ENCODE assay signal across 29 cellular contexts in genomic region chr11:121863126-121863525, GRCh38.
"Had no signal": no experiment of that assay in that cellular context is flagged by ENCODE, and none has a peak within 500 bp of the region (broad histone marks: within the 10 kb centered on the region; RNA-seq: fewer than 3 reads in every experiment).

No MANE protein-coding gene starts in this region.

- H3K27me3 ChIP-seq: neutrophil, ovary, right lobe of liver, sigmoid colon, spleen, suprapubic skin, testis, tibial artery, transverse colon, vagina had no signal

- H3K27ac ChIP-seq: neutrophil, ovary, parathyroid adenoma, psoas muscle, right lobe of liver, sigmoid colon, spleen, suprapubic skin, testis, tibial artery, transverse colon, vagina had no signal

- H3K4me1 ChIP-seq: parathyroid adenoma, psoas muscle, right lobe of liver, spleen, suprapubic skin, testis, tibial artery, transverse colon, vagina had no signal

- ATAC-seq: naive thymus-derived CD8-positive, alpha-beta T cell; natural killer cell treated with Interleukin-12 subunit alpha and Interleukin-12 subunit beta and Interleukin-15 and Interleukin-18, amount 100 ng/mL, for 72 hours; psoas muscle; right cardiac atrium; right lobe of liver; stimulated activated memory B cell treated with anti-CD40 and anti-IgM and Interleukin-4, amounts not matched to agents 10 μg/mL and 1 μg/mL and 100 μg/mL, for 72 hours; stimulated activated naive CD8-positive, alpha-beta T cell treated with anti-CD3 and anti-CD28 coated beads, Interleukin-15, amount 100 ng/mL, for 72 hours; stimulated activated naive CD8-positive, alpha-beta T cell treated with anti-CD3 and anti-CD28 coated beads, Interleukin-15, Interleukin-2, amounts not matched to agents 100 U/mL and 50 U/mL, for 24 hours had no signal

- H3K36me3 ChIP-seq: neutrophil, ovary, right lobe of liver, sigmoid colon, spleen, suprapubic skin, tibial artery, transverse colon, vagina had no signal

- H3K79me2 ChIP-seq: parathyroid adenoma had no signal

- H2AFZ ChIP-seq: parathyroid adenoma had no signal

- H3K4me3 ChIP-seq: ovary, psoas muscle, right lobe of liver, sigmoid colon, spleen, suprapubic skin, testis, tibial artery, transverse colon, vagina had no signal

- H3K9me3 ChIP-seq: neutrophil, ovary, right lobe of liver, sigmoid colon, suprapubic skin, testis, tibial artery, transverse colon, vagina had no signal

- DNase-seq: naive thymus-derived CD8-positive, alpha-beta T cell; nephron progenitor cell; nucleus accumbens; ovary; posterior cingulate gyrus; psoas muscle; right cardiac atrium; right lobe of liver; sigmoid colon; small intestine; spleen; stimulated activated CD4-positive, alpha-beta T cell treated with anti-CD3 and anti-CD28 coated beads, Interleukin-12 subunit alpha, Interleukin-12 subunit beta, amount 100 ng/mL, for 4 hours; stimulated activated CD4-positive, alpha-beta T cell treated with anti-CD3 and anti-CD28 coated beads, Interleukin-1b, Interleukin-23, amount 100 ng/mL, for 48 hours; stimulated activated CD4-positive, alpha-beta T cell treated with anti-CD3 and anti-CD28 coated beads, Interleukin-4, amount 100 ng/mL, for 1 hour; stimulated activated CD4-positive, alpha-beta T cell treated with anti-CD3 and anti-CD28 coated beads, Interleukin-4, amount 100 ng/mL, for 4 hours; stimulated activated CD8-positive, alpha-beta memory T cell treated with anti-CD3 and anti-CD28 coated beads, Interleukin-4, amount 100 ng/mL, for 48 hours; stimulated activated naive CD4-positive, alpha-beta T cell; stimulated activated naive CD8-positive, alpha-beta T cell treated with anti-CD3 and anti-CD28 coated beads, Interleukin-15, amount 100 ng/mL, for 72 hours; stimulated activated naive CD8-positive, alpha-beta T cell treated with anti-CD3 and anti-CD28 coated beads, Interleukin-15, Interleukin-2, amounts not matched to agents 100 U/mL and 50 U/mL, for 24 hours; substantia nigra; testis; tibial artery; transverse colon had no signal
